Comparison of ENCODE assay signal across 1 cellular context in genomic region chr3:4419920-4420319, GRCh38.
TF ChIP-seq lines count a peak whose summit lies in the region.

No MANE protein-coding gene starts in this region.

TF ChIP-seq in H1, 55 proteins besides CTCF, POLR2A, EP300 and RAD21:
- no peak for TF ChIP-seq GTF2F1 (IDR thresholded peaks at IDR 0.05; ENCODE audit: borderline replicate concordance, low read depth, low read length)
